ENCODE assay signal across 1 cellular context in the genomic region with DNA sequence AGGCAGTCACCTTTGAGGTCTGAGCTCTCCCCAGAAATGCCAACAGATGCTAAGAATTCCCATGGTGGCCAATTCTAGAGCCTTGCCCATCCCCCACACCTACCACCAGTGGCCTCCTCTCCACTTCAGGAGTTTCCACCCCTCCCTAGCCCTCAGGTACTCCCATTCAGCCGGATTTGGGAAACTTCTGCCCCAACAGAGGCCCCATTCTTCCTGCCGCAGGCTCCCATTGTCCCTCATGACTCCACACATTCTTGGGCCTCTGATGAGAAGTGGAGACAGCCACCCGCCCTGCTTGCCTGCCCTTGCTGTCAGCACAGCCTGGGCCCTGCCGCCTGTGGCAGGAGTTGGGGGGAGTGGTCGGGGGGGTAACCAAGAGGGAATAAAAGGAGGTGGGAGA.
A peak's percentile ranks its signal among the peaks of the same experiment; 100 is the strongest.
TF ChIP-seq lines count a peak whose summit lies in the region.

No MANE protein-coding gene starts in this region.

TF ChIP-seq in GM23338, 12 proteins besides CTCF, POLR2A, EP300 and RAD21 (continued from another document):
- TF ChIP-seq, protein P1, sequence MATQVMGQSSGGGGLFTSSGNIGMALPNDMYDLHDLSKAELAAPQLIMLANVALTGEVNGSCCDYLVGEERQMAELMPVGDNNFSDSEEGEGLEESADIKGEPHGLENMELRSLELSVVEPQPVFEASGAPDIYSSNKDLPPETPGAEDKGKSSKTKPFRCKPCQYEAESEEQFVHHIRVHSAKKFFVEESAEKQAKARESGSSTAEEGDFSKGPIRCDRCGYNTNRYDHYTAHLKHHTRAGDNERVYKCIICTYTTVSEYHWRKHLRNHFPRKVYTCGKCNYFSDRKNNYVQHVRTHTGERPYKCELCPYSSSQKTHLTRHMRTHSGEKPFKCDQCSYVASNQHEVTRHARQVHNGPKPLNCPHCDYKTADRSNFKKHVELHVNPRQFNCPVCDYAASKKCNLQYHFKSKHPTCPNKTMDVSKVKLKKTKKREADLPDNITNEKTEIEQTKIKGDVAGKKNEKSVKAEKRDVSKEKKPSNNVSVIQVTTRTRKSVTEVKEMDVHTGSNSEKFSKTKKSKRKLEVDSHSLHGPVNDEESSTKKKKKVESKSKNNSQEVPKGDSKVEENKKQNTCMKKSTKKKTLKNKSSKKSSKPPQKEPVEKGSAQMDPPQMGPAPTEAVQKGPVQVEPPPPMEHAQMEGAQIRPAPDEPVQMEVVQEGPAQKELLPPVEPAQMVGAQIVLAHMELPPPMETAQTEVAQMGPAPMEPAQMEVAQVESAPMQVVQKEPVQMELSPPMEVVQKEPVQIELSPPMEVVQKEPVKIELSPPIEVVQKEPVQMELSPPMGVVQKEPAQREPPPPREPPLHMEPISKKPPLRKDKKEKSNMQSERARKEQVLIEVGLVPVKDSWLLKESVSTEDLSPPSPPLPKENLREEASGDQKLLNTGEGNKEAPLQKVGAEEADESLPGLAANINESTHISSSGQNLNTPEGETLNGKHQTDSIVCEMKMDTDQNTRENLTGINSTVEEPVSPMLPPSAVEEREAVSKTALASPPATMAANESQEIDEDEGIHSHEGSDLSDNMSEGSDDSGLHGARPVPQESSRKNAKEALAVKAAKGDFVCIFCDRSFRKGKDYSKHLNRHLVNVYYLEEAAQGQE (IDR thresholded peaks at IDR 0.05; ENCODE audit: unreplicated experiment), result no peak
- TF ChIP-seq ZNF114 (CRISPR knock-in tag; IDR thresholded peaks at IDR 0.05) (no peak), CREB1 (CRISPR knock-in tag; IDR thresholded peaks at IDR 0.05; ENCODE audit: low read depth) (0 out of 2 replicates have a peak, but pooled peaks have one; percentile 8), JUNB (IDR thresholded peaks at IDR 0.05; ENCODE audit: unreplicated experiment) (no peak), EZH2 (IDR thresholded peaks at IDR 0.05; ENCODE audit: low read depth, unreplicated experiment) (no peak), NANOG (IDR thresholded peaks at IDR 0.05; ENCODE audit: borderline replicate concordance) (no peak), POLR2AphosphoS5 (IDR thresholded peaks at IDR 0.05; ENCODE audit: low read depth) (no peak)
- TF ChIP-seq, protein P2, sequence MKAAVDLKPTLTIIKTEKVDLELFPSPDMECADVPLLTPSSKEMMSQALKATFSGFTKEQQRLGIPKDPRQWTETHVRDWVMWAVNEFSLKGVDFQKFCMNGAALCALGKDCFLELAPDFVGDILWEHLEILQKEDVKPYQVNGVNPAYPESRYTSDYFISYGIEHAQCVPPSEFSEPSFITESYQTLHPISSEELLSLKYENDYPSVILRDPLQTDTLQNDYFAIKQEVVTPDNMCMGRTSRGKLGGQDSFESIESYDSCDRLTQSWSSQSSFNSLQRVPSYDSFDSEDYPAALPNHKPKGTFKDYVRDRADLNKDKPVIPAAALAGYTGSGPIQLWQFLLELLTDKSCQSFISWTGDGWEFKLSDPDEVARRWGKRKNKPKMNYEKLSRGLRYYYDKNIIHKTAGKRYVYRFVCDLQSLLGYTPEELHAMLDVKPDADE (IDR thresholded peaks at IDR 0.05), result no peak
- TF ChIP-seq, protein P3, sequence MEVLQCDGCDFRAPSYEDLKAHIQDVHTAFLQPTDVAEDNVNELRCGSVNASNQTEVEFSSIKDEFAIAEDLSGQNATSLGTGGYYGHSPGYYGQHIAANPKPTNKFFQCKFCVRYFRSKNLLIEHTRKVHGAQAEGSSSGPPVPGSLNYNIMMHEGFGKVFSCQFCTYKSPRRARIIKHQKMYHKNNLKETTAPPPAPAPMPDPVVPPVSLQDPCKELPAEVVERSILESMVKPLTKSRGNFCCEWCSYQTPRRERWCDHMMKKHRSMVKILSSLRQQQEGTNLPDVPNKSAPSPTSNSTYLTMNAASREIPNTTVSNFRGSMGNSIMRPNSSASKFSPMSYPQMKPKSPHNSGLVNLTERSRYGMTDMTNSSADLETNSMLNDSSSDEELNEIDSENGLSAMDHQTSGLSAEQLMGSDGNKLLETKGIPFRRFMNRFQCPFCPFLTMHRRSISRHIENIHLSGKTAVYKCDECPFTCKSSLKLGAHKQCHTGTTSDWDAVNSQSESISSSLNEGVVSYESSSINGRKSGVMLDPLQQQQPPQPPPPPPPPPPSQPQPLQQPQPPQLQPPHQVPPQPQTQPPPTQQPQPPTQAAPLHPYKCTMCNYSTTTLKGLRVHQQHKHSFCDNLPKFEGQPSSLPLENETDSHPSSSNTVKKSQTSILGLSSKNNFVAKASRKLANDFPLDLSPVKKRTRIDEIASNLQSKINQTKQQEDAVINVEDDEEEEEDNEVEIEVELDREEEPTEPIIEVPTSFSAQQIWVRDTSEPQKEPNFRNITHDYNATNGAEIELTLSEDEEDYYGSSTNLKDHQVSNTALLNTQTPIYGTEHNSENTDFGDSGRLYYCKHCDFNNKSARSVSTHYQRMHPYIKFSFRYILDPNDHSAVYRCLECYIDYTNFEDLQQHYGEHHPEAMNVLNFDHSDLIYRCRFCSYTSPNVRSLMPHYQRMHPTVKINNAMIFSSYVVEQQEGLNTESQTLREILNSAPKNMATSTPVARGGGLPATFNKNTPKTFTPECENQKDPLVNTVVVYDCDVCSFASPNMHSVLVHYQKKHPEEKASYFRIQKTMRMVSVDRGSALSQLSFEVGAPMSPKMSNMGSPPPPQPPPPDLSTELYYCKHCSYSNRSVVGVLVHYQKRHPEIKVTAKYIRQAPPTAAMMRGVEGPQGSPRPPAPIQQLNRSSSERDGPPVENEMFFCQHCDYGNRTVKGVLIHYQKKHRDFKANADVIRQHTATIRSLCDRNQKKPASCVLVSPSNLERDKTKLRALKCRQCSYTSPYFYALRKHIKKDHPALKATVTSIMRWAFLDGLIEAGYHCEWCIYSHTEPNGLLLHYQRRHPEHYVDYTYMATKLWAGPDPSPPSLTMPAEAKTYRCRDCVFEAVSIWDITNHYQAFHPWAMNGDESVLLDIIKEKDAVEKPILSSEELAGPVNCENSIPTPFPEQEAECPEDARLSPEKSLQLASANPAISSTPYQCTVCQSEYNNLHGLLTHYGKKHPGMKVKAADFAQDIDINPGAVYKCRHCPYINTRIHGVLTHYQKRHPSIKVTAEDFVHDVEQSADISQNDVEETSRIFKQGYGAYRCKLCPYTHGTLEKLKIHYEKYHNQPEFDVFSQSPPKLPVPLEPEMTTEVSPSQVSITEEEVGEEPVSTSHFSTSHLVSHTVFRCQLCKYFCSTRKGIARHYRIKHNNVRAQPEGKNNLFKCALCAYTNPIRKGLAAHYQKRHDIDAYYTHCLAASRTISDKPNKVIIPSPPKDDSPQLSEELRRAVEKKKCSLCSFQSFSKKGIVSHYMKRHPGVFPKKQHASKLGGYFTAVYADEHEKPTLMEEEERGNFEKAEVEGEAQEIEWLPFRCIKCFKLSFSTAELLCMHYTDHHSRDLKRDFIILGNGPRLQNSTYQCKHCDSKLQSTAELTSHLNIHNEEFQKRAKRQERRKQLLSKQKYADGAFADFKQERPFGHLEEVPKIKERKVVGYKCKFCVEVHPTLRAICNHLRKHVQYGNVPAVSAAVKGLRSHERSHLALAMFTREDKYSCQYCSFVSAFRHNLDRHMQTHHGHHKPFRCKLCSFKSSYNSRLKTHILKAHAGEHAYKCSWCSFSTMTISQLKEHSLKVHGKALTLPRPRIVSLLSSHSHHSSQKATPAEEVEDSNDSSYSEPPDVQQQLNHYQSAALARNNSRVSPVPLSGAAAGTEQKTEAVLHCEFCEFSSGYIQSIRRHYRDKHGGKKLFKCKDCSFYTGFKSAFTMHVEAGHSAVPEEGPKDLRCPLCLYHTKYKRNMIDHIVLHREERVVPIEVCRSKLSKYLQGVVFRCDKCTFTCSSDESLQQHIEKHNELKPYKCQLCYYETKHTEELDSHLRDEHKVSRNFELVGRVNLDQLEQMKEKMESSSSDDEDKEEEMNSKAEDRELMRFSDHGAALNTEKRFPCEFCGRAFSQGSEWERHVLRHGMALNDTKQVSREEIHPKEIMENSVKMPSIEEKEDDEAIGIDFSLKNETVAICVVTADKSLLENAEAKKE (CRISPR knock-in tag; IDR thresholded peaks at IDR 0.05), result peak; percentile 76; the same call in 1 of the 2 replicates
